In genomic region chr4:113300384-113301011, GRCh38 we compare ENCODE assay signal across 10 cellular contexts.
A peak's percentile ranks its signal among the peaks of the same experiment; 100 is the strongest.
DNase-seq lines count a peak whose midpoint lies in the region; ATAC-seq and TF ChIP-seq lines count a peak whose summit lies in the region.
"Had no signal": no experiment of that assay in that cellular context is flagged by ENCODE, and none has a peak within 500 bp of the region (broad histone marks: within the 10 kb centered on the region; RNA-seq: fewer than 3 reads in every experiment).

No MANE protein-coding gene starts in this region.

- no peaks in the 10 kb centered on the region for H3K9me3 ChIP-seq in A673 (ENCODE audit: low read depth, low read length, poor library complexity, severe bottlenecking)
- H3K9me3 ChIP-seq in HCT116 (ENCODE audit: control insufficient read depth in 1 of 2, insufficient read depth in 1 of 2, low read depth in 1 of 2, low read length in 2 of 2): no peaks in the 10 kb centered on the region
- no peaks in the 10 kb centered on the region for H3K9me3 ChIP-seq in mesodermal cell (ENCODE audit: control insufficient read depth, low read length)
- no peaks in the 10 kb centered on the region for H3K9me3 ChIP-seq in prostate gland

- H3K79me2 ChIP-seq in HCT116 (ENCODE audit: insufficient read depth, low read length): no peaks in the 10 kb centered on the region

- no peaks in the 10 kb centered on the region for H3K36me3 ChIP-seq in A673 (ENCODE audit: insufficient read depth, low read length, poor library complexity, severe bottlenecking)
- H3K36me3 ChIP-seq in HCT116 (ENCODE audit: control insufficient read depth in 1 of 2, insufficient read depth in 2 of 2, low read length in 2 of 2): no peaks in the 10 kb centered on the region
- no peaks in the 10 kb centered on the region for H3K36me3 ChIP-seq in mesodermal cell (ENCODE audit: control insufficient read depth, insufficient read depth, low read length)
- no peaks in the 10 kb centered on the region for H3K36me3 ChIP-seq in prostate gland

- RAD21 ChIA-PET in HCT116 (lab: Charles Lee; ENCODE audit: low non-redundant PET in 1 of 2, low total read pairs in 2 of 2, uncharacterized antibody in 2 of 2, unreplicated experiment in 2 of 2): no interaction called here

- POLR2A ChIA-PET in A673 (lab: Charles Lee; ENCODE audit: low non-redundant PET): no interaction called here
- POLR2A ChIA-PET in HCT116 (lab: Charles Lee): no interaction called here

- 93 to 97% methylated on average over 3 of the region's 5 CpGs for WGBS in mesodermal cell (ENCODE audit: insufficient coverage in 2 of 2), 2 experiments
- 67% methylated on average over 5 of the region's 5 CpGs for whole genome bisulfite sequencing in prostate gland

- no peak overlapping the region for H2AFZ ChIP-seq in HCT116 (ENCODE audit: low read depth, low read length, poor library complexity, severe bottlenecking)

- BruUV-seq in A673 (replicated peaks; lab: Mats Ljungman, UMichigan) (no TSS peak), HCT116 (replicated peaks; lab: Mats Ljungman, UMichigan) (no TSS peak)

- intact Hi-C loops in A673 (cut with micrococcal nuclease; ENCODE audit: unreplicated experiment) (loop anchor here (5.0 kb wide), 1 partner anchor 82 kb away; no protein-coding TSS in a partner anchor), HCT116 (cut with micrococcal nuclease) (no loop called here), prostate gland (cut with DNase I) (no loop called here)

- TF ChIP-seq CTCF in A673 (conservative IDR thresholded peaks at IDR 0.05; ENCODE audit: low read depth, low read length) (no peak), HCT116 (IDR thresholded peaks at IDR 0.05 in 2 of 3, conservative IDR thresholded peaks at IDR 0.05 in 1 of 3; ENCODE audit: borderline replicate concordance in 1 of 3, insufficient read depth in 1 of 3, low read depth in 2 of 3, low read length in 2 of 3) (no peak), prostate gland (IDR thresholded peaks at IDR 0.05) (no peak)

- DNase-seq in A673 (ENCODE audit: low spot score) (no peak), HCT116 (ENCODE audit: low read depth, low spot score) (peak; percentile 49), dermis microvascular lymphatic vessel endothelial cell (ENCODE audit: low read depth in 2 of 2) (peak; percentile 45 to 53), KG1 (lab: John Stamatoyannopoulos, UW) (no peak), activated gamma-delta T cell treated with Interleukin-2 at 50 U/mL for 16 hours (no peak), prostate gland (ENCODE audit: low spot score) (no peak)
- DNase-seq: NCI-H524, posterior cingulate gyrus had no signal

- no peaks in the 10 kb centered on the region for H3K9me2 ChIP-seq in HCT116 (ENCODE audit: insufficient read depth)

- TF ChIP-seq POLR2A in HCT116 (IDR thresholded peaks at IDR 0.05; ENCODE audit: borderline replicate concordance, extremely low read depth, insufficient read depth, insufficient read length) (no peak), prostate gland (IDR thresholded peaks at IDR 0.05) (no peak)

- no peak for TF ChIP-seq RAD21 in HCT116 (IDR thresholded peaks at IDR 0.05; ENCODE audit: low read depth)

- H3K27me3 ChIP-seq in A673 (replicated peaks; ENCODE audit: insufficient read depth, low read depth, low read length, poor library complexity) (no peaks in the 10 kb centered on the region), HCT116 (ENCODE audit: insufficient read depth, low read length) (no peaks in the 10 kb centered on the region), prostate gland (replicated peaks; ENCODE audit: insufficient read depth) (no peaks in the 10 kb centered on the region)

- ATAC-seq in HCT116: peak; percentile 65
- no peak for ATAC-seq in HG02571 (IDR thresholded peaks at IDR 0.05; ENCODE audit: unreplicated experiment)

- H3K4me3 ChIP-seq in A673 (ENCODE audit: low read depth, low read length, poor library complexity, severe bottlenecking) (no peak overlapping the region), HCT116 (replicated peaks in 1 of 2; ENCODE audit: low read depth in 1 of 2, low read length in 2 of 2) (no peak overlapping the region), mesodermal cell (ENCODE audit: extremely low read depth, insufficient read depth, low read length, poor library complexity, severe bottlenecking) (no peak overlapping the region), prostate gland (no peak overlapping the region)

- peak overlapping the region; percentile 24; the same call in 1 of the 2 replicates for H3K4me2 ChIP-seq in HCT116 (ENCODE audit: low read length)

- H3K9ac ChIP-seq in HCT116 (ENCODE audit: low read length): no peak overlapping the region

- H3K4me1 ChIP-seq in A673 (ENCODE audit: insufficient read depth, low read length, poor library complexity, severe bottlenecking) (peaks cover 39% of the 10 kb centered on the region), HCT116 (ENCODE audit: control insufficient read depth in 1 of 2, insufficient read depth in 2 of 2, low read length in 2 of 2) (peaks cover 2 to 8% of the 10 kb centered on the region in 2 experiments; a peak in 2 of 4 replicates), mesodermal cell (ENCODE audit: control insufficient read depth, insufficient read depth, low read length, poor library complexity, severe bottlenecking) (no peaks in the 10 kb centered on the region), prostate gland (replicated peaks) (no peaks in the 10 kb centered on the region)

- H3K27ac ChIP-seq in A673 (ENCODE audit: low read depth, low read length, poor library complexity, severe bottlenecking) (peak overlapping the region; percentile 23), HCT116 (ENCODE audit: low read depth, low read length) (no peak overlapping the region), mesodermal cell (ENCODE audit: low read depth, low read length, severe bottlenecking) (peak overlapping the region; percentile 77), prostate gland (no peak overlapping the region)

- CTCF ChIA-PET in A673 (lab: Charles Lee): no interaction called here
- CTCF ChIA-PET in HCT116 (lab: Charles Lee): no interaction called here

- no peaks in the 10 kb centered on the region for H4K20me1 ChIP-seq in HCT116 (ENCODE audit: insufficient read depth)

TF ChIP-seq in HCT116, 20 proteins besides CTCF, POLR2A, EP300 and RAD21:
- no peak for TF ChIP-seq EZH2phosphoT487 (IDR thresholded peaks at IDR 0.05; ENCODE audit: borderline replicate concordance)
- peak; percentile 23; the same call in 1 of the 2 replicates for TF ChIP-seq CBX3 (IDR thresholded peaks at IDR 0.05; ENCODE audit: low read depth)
- TF ChIP-seq FOSL1 (IDR thresholded peaks at IDR 0.05; ENCODE audit: low read depth): peak; percentile 30; the same call in 1 of the 2 replicates
- TF ChIP-seq MAX (IDR thresholded peaks at IDR 0.05): 0 out of 2 replicates have a peak, but pooled peaks have one; percentile 19

Comparison
In these comparisons a context has a peak if more than half of its experiments do, and no peak if none do; other contexts are left out.
1. DNase-seq: peak in HCT116 (single experiment) and dermis microvascular lymphatic vessel endothelial cell (2 of 2); none in A673 (single experiment), KG1 (single experiment), activated gamma-delta T cell treated with Interleukin-2 at 50 U/mL for 16 hours (single experiment) and prostate gland (single experiment).
2. H3K27ac ChIP-seq: peak in A673 (single experiment) and mesodermal cell (single experiment); none in HCT116 (single experiment) and prostate gland (0 of 2).